ENCODE assay signal across 9 cellular contexts in genomic region chr4:39255266-39255665, GRCh38.
A peak's percentile ranks its signal among the peaks of the same experiment; 100 is the strongest.
DNase-seq lines count a peak whose midpoint lies in the region; ATAC-seq and TF ChIP-seq lines count a peak whose summit lies in the region.
"Had no signal": no experiment of that assay in that cellular context is flagged by ENCODE, and none has a peak within 500 bp of the region (broad histone marks: within the 10 kb centered on the region; RNA-seq: fewer than 3 reads in every experiment).

No MANE protein-coding gene starts in this region.

- TF ChIP-seq CTCF in foreskin keratinocyte (conservative IDR thresholded peaks at IDR 0.05): peak; percentile 37

- H3K27ac ChIP-seq in foreskin keratinocyte: no peak overlapping the region

- ATAC-seq in foreskin keratinocyte: peak; percentile 89
- ATAC-seq in HG03565 (IDR thresholded peaks at IDR 0.05; ENCODE audit: unreplicated experiment): no peak
- ATAC-seq: effector memory CD8-positive, alpha-beta T cell had no signal

- no peaks in the 10 kb centered on the region for H3K27me3 ChIP-seq in foreskin keratinocyte

- H3K4me1 ChIP-seq in foreskin keratinocyte: peaks cover 13% of the 10 kb centered on the region

- peak; percentile 28 for DNase-seq in 8988T
- DNase-seq in HCEC 1CT: peak; percentile 28
- peak; percentile 36 for DNase-seq in SW480 (ENCODE audit: low spot score)
- DNase-seq in foreskin keratinocyte: peak; percentile 49 to 72
- no peak for DNase-seq in SK-N-DZ (ENCODE audit: low spot score)
- DNase-seq in activated gamma-delta T cell treated with Interleukin-2 at 50 U/mL for 16 hours: no peak
- no peak for DNase-seq in germinal center (ENCODE audit: low spot score)
- DNase-seq: effector memory CD8-positive, alpha-beta T cell had no signal

Comparison
In these comparisons a context has a peak if more than half of its experiments do, and no peak if none do; other contexts are left out.
1. DNase-seq: peak in 8988T (single experiment), HCEC 1CT (single experiment), SW480 (single experiment) and foreskin keratinocyte (2 of 2); none in SK-N-DZ (single experiment), activated gamma-delta T cell treated with Interleukin-2 at 50 U/mL for 16 hours (single experiment) and germinal center (single experiment).